Comparison of ENCODE assay signal across 9 cellular contexts in genomic region chr4:142379277-142380051, GRCh38.
DNase-seq lines count a peak whose midpoint lies in the region; ATAC-seq and TF ChIP-seq lines count a peak whose summit lies in the region.
"Had no signal": no experiment of that assay in that cellular context is flagged by ENCODE, and none has a peak within 500 bp of the region (broad histone marks: within the 10 kb centered on the region; RNA-seq: fewer than 3 reads in every experiment).

No MANE protein-coding gene starts in this region.

- H3K4me1 ChIP-seq in body of pancreas (peaks cover 34% of the 10 kb centered on the region), mesodermal cell (ENCODE audit: control insufficient read depth, insufficient read depth, low read length, poor library complexity, severe bottlenecking) (peaks cover 33% of the 10 kb centered on the region)

- ATAC-seq in body of pancreas = peak; percentile 70
- no peak for ATAC-seq in HG03097 (IDR thresholded peaks at IDR 0.05; ENCODE audit: low FRiP score, unreplicated experiment)

- WGBS in body of pancreas, 2 donors = 56 to 61% methylated on average over 4 of the region's 4 CpGs
- 71 to 90% methylated on average over 2 of the region's 4 CpGs for WGBS in mesodermal cell (ENCODE audit: insufficient coverage in 2 of 2), 2 experiments

- H3K4me3 ChIP-seq in body of pancreas = no peak overlapping the region
- H3K4me3 ChIP-seq in mesodermal cell (ENCODE audit: extremely low read depth, insufficient read depth, low read length, poor library complexity, severe bottlenecking) = no peak overlapping the region

- no peak for TF ChIP-seq POLR2A in body of pancreas (IDR thresholded peaks at IDR 0.05)

- DNase-seq in AG09319 (ENCODE audit: extremely low read depth, low read depth) (peak; percentile 62), HS-5 (ENCODE audit: low read depth) (peak; percentile 93), body of pancreas (peak in 2 of 4 donors; percentile 24 to 25), globus pallidus (ENCODE audit: low spot score) (no peak), AML-193 (lab: John Stamatoyannopoulos, UW) (no peak), cerebellar nuclear complex (lab: John Stamatoyannopoulos, UW) (no peak)

- H3K36me3 ChIP-seq in body of pancreas (replicated peaks in 1 of 2; ENCODE audit: insufficient read depth in 1 of 2, low read depth in 2 of 2) (no peaks in the 10 kb centered on the region), mesodermal cell (ENCODE audit: control insufficient read depth, insufficient read depth, low read length) (no peaks in the 10 kb centered on the region)
- H3K36me3 ChIP-seq: neutrophil had no signal

- no peak for TF ChIP-seq CTCF in AG09319 (IDR thresholded peaks at IDR 0.05; ENCODE audit: low read depth, low read length)
- TF ChIP-seq CTCF in body of pancreas (IDR thresholded peaks at IDR 0.05) = no peak

- H3K27me3 ChIP-seq in body of pancreas = no peaks in the 10 kb centered on the region
- H3K27me3 ChIP-seq: neutrophil had no signal

- intact Hi-C loops in body of pancreas (cut with DNase I) = no loop called here

- H3K9me3 ChIP-seq in body of pancreas (no peaks in the 10 kb centered on the region), mesodermal cell (ENCODE audit: control insufficient read depth, low read length) (no peaks in the 10 kb centered on the region)
- H3K9me3 ChIP-seq: neutrophil had no signal

- H3K27ac ChIP-seq in body of pancreas = peak overlapping the region; percentile 22 to 69 (median 48)
- H3K27ac ChIP-seq in mesodermal cell (ENCODE audit: low read depth, low read length, severe bottlenecking) = peak overlapping the region; percentile 94
- H3K27ac ChIP-seq: neutrophil had no signal

Comparison
In these comparisons a context has a peak if more than half of its experiments do, and no peak if none do; other contexts are left out.
1. DNase-seq: peak in AG09319 (single experiment) and HS-5 (single experiment); none in globus pallidus (single experiment), AML-193 (0 of 2) and cerebellar nuclear complex (0 of 2).